Comparison of ENCODE assay signal across 9 cellular contexts in the genomic region with DNA sequence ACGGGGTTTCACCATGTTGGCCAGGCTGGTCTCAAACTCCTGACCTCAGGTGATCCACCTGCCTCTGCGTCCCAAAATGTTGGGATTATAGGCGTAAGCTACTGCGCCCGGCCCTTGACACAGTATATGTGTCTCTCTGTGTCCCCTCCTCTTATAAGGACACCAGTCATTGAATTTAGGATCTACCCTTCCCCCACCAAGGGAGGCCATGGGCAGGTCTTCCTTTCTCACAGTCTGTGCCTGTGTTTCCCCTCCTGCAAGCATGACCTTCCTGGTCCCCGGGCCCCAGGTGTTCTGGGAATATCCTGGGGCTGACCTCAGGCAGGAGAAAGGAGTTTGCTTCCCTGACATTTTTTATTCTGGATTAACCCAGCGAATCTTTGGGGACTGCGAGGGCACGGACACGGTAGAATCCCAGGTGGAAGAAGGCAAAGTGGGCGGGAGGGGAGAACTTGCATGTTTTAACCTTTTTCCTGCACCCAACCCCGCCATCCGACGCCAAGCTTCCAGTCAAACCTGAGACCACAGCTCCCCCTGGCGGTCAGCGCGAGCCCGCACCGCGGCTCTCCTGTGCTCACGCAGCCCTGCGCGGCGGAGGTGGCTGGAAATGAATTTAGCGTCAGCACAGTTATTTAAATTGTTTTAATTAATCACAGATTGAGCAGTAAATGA. TPM values are rescaled to one million over a fixed set of nuclear protein-coding genes. Genes with fewer than 3 reads are reported as not detected.
DNase-seq lines count a peak whose midpoint lies in the region; ATAC-seq and TF ChIP-seq lines count a peak whose summit lies in the region.
"Had no signal": no experiment of that assay in that cellular context is flagged by ENCODE, and none has a peak within 500 bp of the region (broad histone marks: within the 10 kb centered on the region; RNA-seq: fewer than 3 reads in every experiment).

No MANE protein-coding gene starts in this region.

- H3K9me3 ChIP-seq in SJCRH30 (replicated peaks) (no peaks in the 10 kb centered on the region), hepatocyte (ENCODE audit: low read depth) (no peaks in the 10 kb centered on the region)

- no peaks in the 10 kb centered on the region for H3K79me2 ChIP-seq in hepatocyte

- H3K4me3 ChIP-seq in SJCRH30 = no peak overlapping the region
- H3K4me3 ChIP-seq in hepatocyte = no peak overlapping the region

- no peak overlapping the region for H2AFZ ChIP-seq in hepatocyte

- H3K27me3 Mint-ChIP-seq in activated naive CD8-positive, alpha-beta T cell treated with anti-CD3 and anti-CD28 coated beads, Interleukin-2, amount 10 ng/mL, durations not matched to agents 7 days and 5 days = peaks cover 4% of the 10 kb centered on the region

- POLR2A ChIA-PET in activated naive CD8-positive, alpha-beta T cell treated with anti-CD3 and anti-CD28 coated beads, Interleukin-2, amount 10 ng/mL, durations not matched to agents 7 days and 5 days (lab: Charles Lee) = no interaction called here

- peak overlapping the region; percentile 49 for H3K4me2 ChIP-seq in hepatocyte

- H3K27me3 ChIP-seq in SJCRH30 = no peaks in the 10 kb centered on the region
- no peaks in the 10 kb centered on the region for H3K27me3 ChIP-seq in hepatocyte

- H3K27ac Mint-ChIP-seq in activated naive CD8-positive, alpha-beta T cell treated with anti-CD3 and anti-CD28 coated beads, Interleukin-2, amount 10 ng/mL, durations not matched to agents 7 days and 5 days = no peak overlapping the region

- no peak overlapping the region for H3K4me3 Mint-ChIP-seq in activated naive CD8-positive, alpha-beta T cell treated with anti-CD3 and anti-CD28 coated beads, Interleukin-2, amount 10 ng/mL, durations not matched to agents 7 days and 5 days

- intact Hi-C loops in sciatic nerve (cut with DNase I) = no loop called here

- peak; percentile 54 for ATAC-seq in HG03432 (IDR thresholded peaks at IDR 0.05; ENCODE audit: unreplicated experiment)
- no peak for ATAC-seq in activated naive CD8-positive, alpha-beta T cell treated with anti-CD3 and anti-CD28 coated beads, Interleukin-2, amount 10 ng/mL, durations not matched to agents 7 days and 5 days (ENCODE audit: low read depth)
- peak; percentile 66 for ATAC-seq in sciatic nerve
- ATAC-seq in HG03045 (IDR thresholded peaks at IDR 0.05; ENCODE audit: unreplicated experiment) = no peak

- H3K36me3 Mint-ChIP-seq in activated naive CD8-positive, alpha-beta T cell treated with anti-CD3 and anti-CD28 coated beads, Interleukin-2, amount 10 ng/mL, durations not matched to agents 7 days and 5 days = no peaks in the 10 kb centered on the region

- H3K36me3 ChIP-seq in SJCRH30 = no peaks in the 10 kb centered on the region
- no peaks in the 10 kb centered on the region for H3K36me3 ChIP-seq in hepatocyte (replicated peaks; ENCODE audit: insufficient read depth, low read depth)

- H4K20me1 ChIP-seq in hepatocyte (ENCODE audit: insufficient read depth, poor library complexity, severe bottlenecking) = no peaks in the 10 kb centered on the region

- H3K9me2 ChIP-seq in hepatocyte (replicated peaks; ENCODE audit: insufficient read depth) = no peaks in the 10 kb centered on the region

- H3K27ac ChIP-seq in SJCRH30 (no peak overlapping the region), hepatocyte (no peak overlapping the region)

- no peaks in the 10 kb centered on the region for H3K4me1 Mint-ChIP-seq in activated naive CD8-positive, alpha-beta T cell treated with anti-CD3 and anti-CD28 coated beads, Interleukin-2, amount 10 ng/mL, durations not matched to agents 7 days and 5 days

- H3K4me1 ChIP-seq in SJCRH30 = no peaks in the 10 kb centered on the region
- no peaks in the 10 kb centered on the region for H3K4me1 ChIP-seq in hepatocyte (ENCODE audit: insufficient read depth)

- 24% methylated on average over 25 of the region's 25 CpGs for WGBS in hepatocyte (ENCODE audit: low lambda C conversion rate, missing lambda C conversion rate)

- DNase-seq in COLO668 (lab: John Stamatoyannopoulos, UW; ENCODE audit: unreplicated experiment) = peak; percentile 67
- DNase-seq in SJCRH30 = peak; percentile 40 to 61
- DNase-seq in activated naive CD8-positive, alpha-beta T cell treated with anti-CD3 and anti-CD28 coated beads, Interleukin-2, amount 10 ng/mL, durations not matched to agents 7 days and 5 days = peak; percentile 77
- peak; percentile 86 for DNase-seq in hepatocyte (ENCODE audit: low spot score)
- DNase-seq in sciatic nerve (ENCODE audit: low spot score) = peak; percentile 86
- no peak for DNase-seq in cerebellar nuclear complex (lab: John Stamatoyannopoulos, UW)

- peak; percentile 98 for TF ChIP-seq CTCF in hepatocyte (IDR thresholded peaks at IDR 0.05; ENCODE audit: poor library complexity)

- H3K9me3 Mint-ChIP-seq in activated naive CD8-positive, alpha-beta T cell treated with anti-CD3 and anti-CD28 coated beads, Interleukin-2, amount 10 ng/mL, durations not matched to agents 7 days and 5 days = no peaks in the 10 kb centered on the region

RNA-seq across cellular contexts. Expression of a gene that starts 42.1 kb away (rescaled TPM):
- not detected in 2 replicates for total RNA-seq in SJCRH30 (2014; rRNA removed; shearing (Covaris generic))
- not detected for total RNA-seq in activated naive CD8-positive, alpha-beta T cell treated with anti-CD3 and anti-CD28 coated beads, Interleukin-2, amount 10 ng/mL, durations not matched to agents 7 days and 5 days
- 23.2 and 29.8 TPM in 2 replicates for total RNA-seq in hepatocyte
- polyA plus RNA-seq in hepatocyte = 17.7 and 20.6 TPM in 2 replicates
- not detected for total RNA-seq in sciatic nerve
- total RNA-seq: subcutaneous adipose tissue had no signal

Comparison
In these comparisons a context has a peak if more than half of its experiments do, and no peak if none do; other contexts are left out.
1. DNase-seq: peak in COLO668 (single experiment), SJCRH30 (2 of 2), activated naive CD8-positive, alpha-beta T cell treated with anti-CD3 and anti-CD28 coated beads, Interleukin-2, amount 10 ng/mL, durations not matched to agents 7 days and 5 days (single experiment), hepatocyte (single experiment) and sciatic nerve (single experiment); none in cerebellar nuclear complex (0 of 2).
2. ATAC-seq: peak in HG03432 (single experiment) and sciatic nerve (single experiment); none in activated naive CD8-positive, alpha-beta T cell treated with anti-CD3 and anti-CD28 coated beads, Interleukin-2, amount 10 ng/mL, durations not matched to agents 7 days and 5 days (single experiment) and HG03045 (single experiment).
3. RNA of a gene that starts 42.1 kb away (total RNA-seq): 23.2 to 29.8 TPM in hepatocyte; not detected in SJCRH30, not detected in activated naive CD8-positive, alpha-beta T cell treated with anti-CD3 and anti-CD28 coated beads, Interleukin-2, amount 10 ng/mL, durations not matched to agents 7 days and 5 days and not detected in sciatic nerve (single experiment); every median in the first group is over 10 times any median in the second.